ENCODE assay signal across 1 cellular context in genomic region chr1:110964400-110964903, GRCh38.
TF ChIP-seq lines count a peak whose summit lies in the region.

No MANE protein-coding gene starts in this region.

TF ChIP-seq in WTC11, 78 proteins besides CTCF, POLR2A, EP300 and RAD21 (continued from another document):
- TF ChIP-seq E2F4 (CRISPR knock-in tag; IDR thresholded peaks at IDR 0.05; ENCODE audit: borderline replicate concordance, low read depth), result no peak
- no peak for TF ChIP-seq TP53 (CRISPR knock-in tag; IDR thresholded peaks at IDR 0.05)
- TF ChIP-seq ZBTB21 (CRISPR knock-in tag; IDR thresholded peaks at IDR 0.05; ENCODE audit: borderline replicate concordance), result no peak
- no peak for TF ChIP-seq MYBL2 (CRISPR knock-in tag; IDR thresholded peaks at IDR 0.05)
- TF ChIP-seq TCF7 (CRISPR knock-in tag; IDR thresholded peaks at IDR 0.05; ENCODE audit: low read depth), result no peak
- TF ChIP-seq ZNF396 (CRISPR knock-in tag; IDR thresholded peaks at IDR 0.05; ENCODE audit: borderline replicate concordance), result no peak
- no peak for TF ChIP-seq JAZF1 (CRISPR knock-in tag; IDR thresholded peaks at IDR 0.05)
- TF ChIP-seq MLX (CRISPR knock-in tag; IDR thresholded peaks at IDR 0.05), result no peak
